In the genomic region with DNA sequence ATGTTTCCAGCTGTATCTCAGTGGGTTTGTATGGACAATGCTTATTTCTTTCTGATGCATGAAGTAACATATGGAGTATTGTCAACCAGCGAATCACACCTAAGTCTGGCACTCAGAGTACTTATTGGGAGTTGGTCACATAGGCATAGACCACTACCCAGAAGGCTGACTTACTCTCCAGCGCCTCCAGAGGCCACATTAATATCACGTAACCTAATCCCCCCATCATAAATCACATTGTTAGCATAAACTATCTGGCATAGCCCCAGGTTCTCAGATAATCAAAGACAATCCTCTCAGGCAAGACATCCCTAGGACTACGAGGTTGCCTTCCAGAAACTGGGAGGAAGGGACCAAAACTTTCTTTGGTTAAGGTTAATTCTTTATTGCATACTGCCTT, we compare ENCODE assay signal across 17 cellular contexts.
DNase-seq lines count a peak whose midpoint lies in the region; ATAC-seq and TF ChIP-seq lines count a peak whose summit lies in the region.
"Had no signal": no experiment of that assay in that cellular context is flagged by ENCODE, and none has a peak within 500 bp of the region (broad histone marks: within the 10 kb centered on the region; RNA-seq: fewer than 3 reads in every experiment).

No MANE protein-coding gene starts in this region.

- in situ Hi-C loops in SK-MEL-5 (cut with HindIII; ENCODE audit: low pct_unique_long_range_greater_than_20kb, low sequenced_read_pairs): no loop called here

- no peak overlapping the region for H2AFZ ChIP-seq in neural progenitor cell (replicated peaks)

- TF ChIP-seq CTCF in neural progenitor cell (IDR thresholded peaks at IDR 0.05) (peak; percentile 38), ascending aorta (IDR thresholded peaks at IDR 0.05) (no peak)

- no peaks in the 10 kb centered on the region for H3K79me2 ChIP-seq in neural progenitor cell (ENCODE audit: low read depth)

- peak; percentile 51 for ATAC-seq in HG03432 (IDR thresholded peaks at IDR 0.05; ENCODE audit: unreplicated experiment)
- ATAC-seq in HG03025 (IDR thresholded peaks at IDR 0.05; ENCODE audit: low FRiP score, unreplicated experiment): no peak
- ATAC-seq in GM19351 (IDR thresholded peaks at IDR 0.05; ENCODE audit: unreplicated experiment): no peak
- ATAC-seq: left cardiac atrium, upper lobe of right lung had no signal

- H3K27me3 ChIP-seq in neural progenitor cell: no peaks in the 10 kb centered on the region
- no peaks in the 10 kb centered on the region for H3K27me3 ChIP-seq in ascending aorta
- H3K27me3 ChIP-seq: upper lobe of right lung had no signal

- intact Hi-C loops in ascending aorta (cut with DNase I): no loop called here

- no peaks in the 10 kb centered on the region for H3K27me3 Mint-ChIP-seq in neural progenitor cell (ENCODE audit: insufficient read depth, low read depth)

- no peak overlapping the region for H3K27ac Mint-ChIP-seq in neural progenitor cell

- H3K36me3 Mint-ChIP-seq in neural progenitor cell: no peaks in the 10 kb centered on the region

- no peaks in the 10 kb centered on the region for H3K9me3 Mint-ChIP-seq in neural progenitor cell

- H3K9ac ChIP-seq in neural progenitor cell: no peak overlapping the region

- no peak overlapping the region for H3K27ac ChIP-seq in neural progenitor cell
- no peak overlapping the region for H3K27ac ChIP-seq in ascending aorta
- H3K27ac ChIP-seq: upper lobe of right lung had no signal

- H3K4me3 ChIP-seq in neural progenitor cell (no peak overlapping the region), ascending aorta (no peak overlapping the region)
- H3K4me3 ChIP-seq: upper lobe of right lung had no signal

- H3K4me1 ChIP-seq in neural progenitor cell (no peaks in the 10 kb centered on the region), ascending aorta (no peaks in the 10 kb centered on the region)
- H3K4me1 ChIP-seq: upper lobe of right lung had no signal

- peak; percentile 43 for DNase-seq in NCI-H82 (lab: John Stamatoyannopoulos, UW)
- no peak for DNase-seq in NCI-H82 treated with DMSO at 0.1 percent for 48 hours (lab: John Stamatoyannopoulos, UW; ENCODE audit: unreplicated experiment)
- DNase-seq in SK-MEL-5 (ENCODE audit: low read depth, low spot score): peak; percentile 41
- no peak for DNase-seq in neural progenitor cell (ENCODE audit: low spot score)
- no peak for DNase-seq in ascending aorta (ENCODE audit: low spot score in 2 of 2)
- DNase-seq: activated naive CD4-positive, alpha-beta T cell treated with anti-CD3 and anti-CD28 coated beads, Interleukin-2, amount 50 U/mL, for 16 hours; central memory CD4-positive, alpha-beta T cell; DMS153; head of caudate nucleus; left cardiac atrium; MV-4-11; NCI-H524 treated with DMSO at 0.1 percent for 48 hours; stimulated activated CD4-positive, alpha-beta T cell treated with anti-CD3 and anti-CD28 coated beads, Interleukin-4, amount 100 ng/mL, for 1 hour; upper lobe of right lung had no signal

- H4K20me1 ChIP-seq in neural progenitor cell (ENCODE audit: low read depth): no peaks in the 10 kb centered on the region

- no peaks in the 10 kb centered on the region for H3K36me3 ChIP-seq in neural progenitor cell
- H3K36me3 ChIP-seq in ascending aorta: no peaks in the 10 kb centered on the region
- H3K36me3 ChIP-seq: upper lobe of right lung had no signal

- no peaks in the 10 kb centered on the region for H3F3A ChIP-seq in neural progenitor cell (ENCODE audit: low read depth)

- no peak overlapping the region for H3K4me3 Mint-ChIP-seq in neural progenitor cell

- no peaks in the 10 kb centered on the region for H3K4me1 Mint-ChIP-seq in neural progenitor cell

- no peaks in the 10 kb centered on the region for H3K9me3 ChIP-seq in neural progenitor cell (ENCODE audit: low read depth)
- H3K9me3 ChIP-seq in ascending aorta: no peaks in the 10 kb centered on the region
- H3K9me3 ChIP-seq: upper lobe of right lung had no signal

- no peak overlapping the region for H3K4me2 ChIP-seq in neural progenitor cell

Comparison
In these comparisons a context has a peak if more than half of its experiments do, and no peak if none do; other contexts are left out.
1. DNase-seq: peak in NCI-H82 (single experiment) and SK-MEL-5 (single experiment); none in NCI-H82 treated with DMSO at 0.1 percent for 48 hours (single experiment), neural progenitor cell (single experiment) and ascending aorta (0 of 2).